9 cellular contexts compared by ENCODE assay signal in the genomic region with DNA sequence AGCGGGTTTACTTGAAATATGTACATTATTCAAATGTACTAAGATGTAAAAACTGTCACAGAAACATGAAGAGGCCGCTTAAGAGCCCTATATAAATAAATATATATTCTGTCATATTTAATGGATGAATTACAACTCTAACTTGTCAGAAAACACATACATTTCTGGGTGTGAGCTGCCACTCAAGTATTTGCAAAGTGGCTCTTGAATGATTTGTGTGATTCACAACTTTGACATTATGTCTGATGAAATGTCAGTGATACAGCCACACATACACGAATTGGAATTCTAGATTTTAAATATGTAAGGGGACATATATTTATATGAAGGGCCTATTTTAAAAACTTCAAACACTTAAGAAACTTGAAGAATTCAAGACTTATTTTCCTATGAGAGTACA.
"Had no signal": no experiment of that assay in that cellular context is flagged by ENCODE, and none has a peak within 500 bp of the region (broad histone marks: within the 10 kb centered on the region; RNA-seq: fewer than 3 reads in every experiment).

No MANE protein-coding gene starts in this region.

- H2AFZ ChIP-seq: GM23248 had no signal

- ATAC-seq: HCT116, K562 had no signal

- H3K4me1 ChIP-seq: HAP-1 had no signal

- H3K9me3 ChIP-seq: HAP-1 had no signal

- DNase-seq: GM23248, GOT3, H7, HFFc6, IMR-90 had no signal

- H3K36me3 ChIP-seq: HAP-1 had no signal

- FAIRE-seq: HTR-8/SVneo, K562 had no signal

- H3K4me3 Mint-ChIP-seq: HFFc6 had no signal

- H3K27ac Mint-ChIP-seq: HFFc6 had no signal

- H3K27ac ChIP-seq: GM23248 had no signal

- H3K4me3 ChIP-seq: GM23248, HAP-1, K562 had no signal

- H3K9ac ChIP-seq: GM23248 had no signal
